ENCODE assay signal across 1 cellular context in the genomic region with DNA sequence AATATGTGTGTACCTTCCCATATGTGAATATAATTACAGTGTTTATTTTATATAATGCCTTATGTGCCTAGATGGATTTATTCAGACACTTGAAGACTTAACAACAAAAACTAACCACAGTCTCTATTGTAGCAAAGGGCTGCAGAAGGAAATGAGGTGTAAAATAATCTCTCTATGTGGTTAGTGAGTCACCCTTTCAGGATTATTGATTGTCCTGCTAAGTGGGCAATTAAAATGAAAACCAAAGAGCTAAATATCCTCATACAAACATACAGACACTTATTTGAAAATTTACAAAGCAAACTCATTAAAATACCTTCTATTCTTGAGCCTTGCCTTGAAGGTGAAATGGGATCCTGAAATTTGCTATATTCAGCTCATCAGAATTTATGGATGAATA.
TF ChIP-seq lines count a peak whose summit lies in the region.

No MANE protein-coding gene starts in this region.

TF ChIP-seq in WTC11, 78 proteins besides CTCF, POLR2A, EP300 and RAD21 (continued from another document):
- TF ChIP-seq, protein P1, sequence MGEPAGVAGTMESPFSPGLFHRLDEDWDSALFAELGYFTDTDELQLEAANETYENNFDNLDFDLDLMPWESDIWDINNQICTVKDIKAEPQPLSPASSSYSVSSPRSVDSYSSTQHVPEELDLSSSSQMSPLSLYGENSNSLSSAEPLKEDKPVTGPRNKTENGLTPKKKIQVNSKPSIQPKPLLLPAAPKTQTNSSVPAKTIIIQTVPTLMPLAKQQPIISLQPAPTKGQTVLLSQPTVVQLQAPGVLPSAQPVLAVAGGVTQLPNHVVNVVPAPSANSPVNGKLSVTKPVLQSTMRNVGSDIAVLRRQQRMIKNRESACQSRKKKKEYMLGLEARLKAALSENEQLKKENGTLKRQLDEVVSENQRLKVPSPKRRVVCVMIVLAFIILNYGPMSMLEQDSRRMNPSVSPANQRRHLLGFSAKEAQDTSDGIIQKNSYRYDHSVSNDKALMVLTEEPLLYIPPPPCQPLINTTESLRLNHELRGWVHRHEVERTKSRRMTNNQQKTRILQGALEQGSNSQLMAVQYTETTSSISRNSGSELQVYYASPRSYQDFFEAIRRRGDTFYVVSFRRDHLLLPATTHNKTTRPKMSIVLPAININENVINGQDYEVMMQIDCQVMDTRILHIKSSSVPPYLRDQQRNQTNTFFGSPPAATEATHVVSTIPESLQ (CRISPR knock-in tag; IDR thresholded peaks at IDR 0.05): no peak
- TF ChIP-seq, protein P2, sequence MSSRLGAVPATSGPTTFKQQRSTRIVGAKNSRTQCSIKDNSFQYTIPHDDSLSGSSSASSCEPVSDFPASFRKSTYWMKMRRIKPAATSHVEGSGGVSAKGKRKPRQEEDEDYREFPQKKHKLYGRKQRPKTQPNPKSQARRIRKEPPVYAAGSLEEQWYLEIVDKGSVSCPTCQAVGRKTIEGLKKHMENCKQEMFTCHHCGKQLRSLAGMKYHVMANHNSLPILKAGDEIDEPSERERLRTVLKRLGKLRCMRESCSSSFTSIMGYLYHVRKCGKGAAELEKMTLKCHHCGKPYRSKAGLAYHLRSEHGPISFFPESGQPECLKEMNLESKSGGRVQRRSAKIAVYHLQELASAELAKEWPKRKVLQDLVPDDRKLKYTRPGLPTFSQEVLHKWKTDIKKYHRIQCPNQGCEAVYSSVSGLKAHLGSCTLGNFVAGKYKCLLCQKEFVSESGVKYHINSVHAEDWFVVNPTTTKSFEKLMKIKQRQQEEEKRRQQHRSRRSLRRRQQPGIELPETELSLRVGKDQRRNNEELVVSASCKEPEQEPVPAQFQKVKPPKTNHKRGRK (CRISPR knock-in tag; IDR thresholded peaks at IDR 0.05; ENCODE audit: borderline replicate concordance): no peak
